Comparison of ENCODE assay signal across 22 cellular contexts in genomic region chrX:15719324-15719968, GRCh38. TPM values are rescaled to one million over a fixed set of nuclear protein-coding genes. Genes with fewer than 3 reads are reported as not detected.
DNase-seq lines count a peak whose midpoint lies in the region; ATAC-seq, FAIRE-seq and TF ChIP-seq lines count a peak whose summit lies in the region.
"Had no signal": no experiment of that assay in that cellular context is flagged by ENCODE, and none has a peak within 500 bp of the region (broad histone marks: within the 10 kb centered on the region; RNA-seq: fewer than 3 reads in every experiment).

No MANE protein-coding gene starts in this region.

- H3K79me2 ChIP-seq in GM12878 (ENCODE audit: control insufficient read depth, insufficient read depth, low read length), result no peaks in the 10 kb centered on the region

- H4K20me1 ChIP-seq in IMR-90 (ENCODE audit: insufficient read depth, low read length), result no peaks in the 10 kb centered on the region
- H4K20me1 ChIP-seq in GM12878 (ENCODE audit: control insufficient read depth, insufficient read depth), result no peaks in the 10 kb centered on the region

- DNase-seq in activated CD4-positive, alpha-beta T cell treated with anti-CD3 and anti-CD28 coated beads for 36 hours, result no peak
- no peak for DNase-seq in activated CD4-positive, alpha-beta T cell treated with anti-CD3 and anti-CD28 coated beads, Interleukin-2, amount 10 ng/mL, durations not matched to agents 7 days and 5 days
- no peak for DNase-seq in IMR-90
- DNase-seq in GM12878 (ENCODE audit: low read depth, low spot score), result no peak
- DNase-seq in kidney tubule cell (ENCODE audit: low spot score), result peak; percentile 10
- DNase-seq in foreskin melanocyte, result no peak
- no peak for DNase-seq in HuH-7.5 (ENCODE audit: low spot score)
- DNase-seq: 8988T, H7, HFFc6, NCI-H1092 treated with DMSO at 0.1 percent for 48 hours, NCI-H1436 treated with DMSO at 0.1 percent for 48 hours, NCI-H1930, NCI-H345, NCI-H524 treated with DMSO at 0.1 percent for 48 hours, SHP77 treated with DMSO at 0.1 percent for 48 hours, SW 1271 had no signal

- H3K4me1 Mint-ChIP-seq in activated CD4-positive, alpha-beta T cell treated with anti-CD3 and anti-CD28 coated beads for 36 hours, result peaks cover 11% of the 10 kb centered on the region
- peaks cover 1% of the 10 kb centered on the region for H3K4me1 Mint-ChIP-seq in activated CD4-positive, alpha-beta T cell treated with anti-CD3 and anti-CD28 coated beads, Interleukin-2, amount 10 ng/mL, durations not matched to agents 7 days and 5 days
- H3K4me1 Mint-ChIP-seq: CD14-positive monocyte had no signal

- H3K4me2 ChIP-seq in IMR-90 (ENCODE audit: low read depth, low read length) (no peak overlapping the region), GM12878 (ENCODE audit: control insufficient read depth, insufficient read depth) (no peak overlapping the region)
- H3K4me2 ChIP-seq: KMS-11 had no signal

- peak; percentile 36 for ATAC-seq in activated CD4-positive, alpha-beta T cell treated with anti-CD3 and anti-CD28 coated beads for 36 hours
- no peak; the same call in 1 of the 2 replicates for ATAC-seq in IMR-90 (ENCODE audit: low read depth)
- ATAC-seq in GM12878, result no peak
- no peak for ATAC-seq in HG02571 (IDR thresholded peaks at IDR 0.05; ENCODE audit: unreplicated experiment)

- H3K36me3 Mint-ChIP-seq in activated CD4-positive, alpha-beta T cell treated with anti-CD3 and anti-CD28 coated beads for 36 hours (ENCODE audit: low read depth), result peaks cover 5% of the 10 kb centered on the region
- H3K36me3 Mint-ChIP-seq in activated CD4-positive, alpha-beta T cell treated with anti-CD3 and anti-CD28 coated beads, Interleukin-2, amount 10 ng/mL, durations not matched to agents 7 days and 5 days (ENCODE audit: low read depth), result no peaks in the 10 kb centered on the region

- WGBS in IMR-90 (ENCODE audit: extremely low coverage in 2 of 2, insufficient read length in 1 of 2), 2 experiments, result no CpG with 5 or more reads among the region's 4 CpGs
- WGBS in GM12878 (ENCODE audit: insufficient coverage, insufficient replicate concordance, low lambda C conversion rate, missing lambda C conversion rate), result 91% methylated on average over 4 of the region's 4 CpGs

- H3K9ac ChIP-seq in IMR-90 (ENCODE audit: low read depth, low read length) (no peak overlapping the region), GM12878 (ENCODE audit: control insufficient read depth, insufficient read depth, low read length) (no peak overlapping the region)
- H3K9ac ChIP-seq: KMS-11 had no signal

- H3K23ac ChIP-seq in IMR-90 (ENCODE audit: low read depth, low read length), result no peak overlapping the region

- H3K4me3 ChIP-seq in IMR-90 (ENCODE audit: insufficient read depth, low read depth, low read length) (no peak overlapping the region), GM12878 (no peak overlapping the region)
- H3K4me3 ChIP-seq: SK-N-MC had no signal

- CTCF ChIA-PET in activated CD4-positive, alpha-beta T cell treated with anti-CD3 and anti-CD28 coated beads for 36 hours (lab: Charles Lee), result interaction anchor here (0.7 to 0.9 kb wide), 3 partner anchors 13 to 104 kb away, joined by 3 to 4 read pairs (median 3); no protein-coding TSS in a partner anchor
- CTCF ChIA-PET in activated CD4-positive, alpha-beta T cell treated with anti-CD3 and anti-CD28 coated beads, Interleukin-2, amount 10 ng/mL, durations not matched to agents 7 days and 5 days (lab: Charles Lee), result interaction anchor here (1.0 kb wide), 2 partner anchors 13 to 26 kb away, joined by 3 to 4 read pairs; no protein-coding TSS in a partner anchor
- CTCF ChIA-PET in IMR-90 (lab: Yijun Ruan, JAX) (no interaction called here), GM12878 (lab: Yijun Ruan, JAX) (interaction anchor here (1.2 kb wide), 1 partner anchor 8 kb away, joined by 5 read pairs; no protein-coding TSS in a partner anchor)

- no peak overlapping the region for H3K18ac ChIP-seq in IMR-90 (ENCODE audit: low read depth, low read length)

- no peak overlapping the region for H3K14ac ChIP-seq in IMR-90 (replicated peaks; ENCODE audit: low read depth, low read length)

- no peak overlapping the region for H3K4me3 Mint-ChIP-seq in activated CD4-positive, alpha-beta T cell treated with anti-CD3 and anti-CD28 coated beads for 36 hours
- H3K4me3 Mint-ChIP-seq in activated CD4-positive, alpha-beta T cell treated with anti-CD3 and anti-CD28 coated beads, Interleukin-2, amount 10 ng/mL, durations not matched to agents 7 days and 5 days, result no peak overlapping the region
- H3K4me3 Mint-ChIP-seq: CD14-positive monocyte, HFFc6 had no signal

- H3K36me3 ChIP-seq in IMR-90 (ENCODE audit: control insufficient read depth, insufficient read depth, low read length) (0 out of 2 replicates have a peak, but pooled peaks cover 4% of the 10 kb centered on the region), GM12878 (ENCODE audit: control insufficient read depth in 2 of 2, insufficient read depth in 2 of 2, low read length in 1 of 2) (no peaks in the 10 kb centered on the region)

- H2BK20ac ChIP-seq in IMR-90 (ENCODE audit: low read depth, low read length), result no peak overlapping the region

- no peak overlapping the region for H2AK5ac ChIP-seq in IMR-90 (ENCODE audit: low read depth, low read length)

- no peak overlapping the region for H2BK5ac ChIP-seq in IMR-90 (ENCODE audit: low read depth, low read length, poor library complexity, severe bottlenecking)

- H2AK9ac ChIP-seq in IMR-90 (replicated peaks; ENCODE audit: low read depth, low read length, poor library complexity), result no peak overlapping the region

- no peak overlapping the region for H4K8ac ChIP-seq in IMR-90 (ENCODE audit: low read depth in 2 of 2, low read length in 2 of 2)

- no peak overlapping the region for H3K4ac ChIP-seq in IMR-90 (ENCODE audit: low read depth, low read length)

- dilution Hi-C loops in IMR-90 (cut with HindIII; ENCODE audit: low sequenced_read_pairs, unreplicated experiment), result no loop called here

- intact Hi-C loops in activated CD4-positive, alpha-beta T cell treated with anti-CD3 and anti-CD28 coated beads for 36 hours (cut with DNase I, micrococcal nuclease), result no loop called here
- intact Hi-C loops in IMR-90 (cut with micrococcal nuclease) (loop anchor here (5.0 kb wide), 1 partner anchor 1758 kb away; no protein-coding TSS in a partner anchor), GM12878 (cut with micrococcal nuclease; ENCODE audit: unreplicated experiment) (no loop called here)

- H2BK120ac ChIP-seq in IMR-90 (ENCODE audit: low read depth, low read length), result no peak overlapping the region

- POLR2A ChIA-PET in activated CD4-positive, alpha-beta T cell treated with anti-CD3 and anti-CD28 coated beads for 36 hours (lab: Charles Lee), result interaction anchor here (0.6 kb wide), 2 partner anchors 44 to 135 kb away, joined by 3 to 5 read pairs; partner anchors contain the start of gene AP1S2
- POLR2A ChIA-PET in activated CD4-positive, alpha-beta T cell treated with anti-CD3 and anti-CD28 coated beads, Interleukin-2, amount 10 ng/mL, durations not matched to agents 7 days and 5 days (lab: Charles Lee), result interaction anchor here (0.6 to 0.9 kb wide), 2 partner anchors 135 to 998 kb away, joined by 3 read pairs; partner anchors contain the start of gene AP1S2
- POLR2A ChIA-PET in IMR-90 (lab: Charles Lee; ENCODE audit: unreplicated experiment) (no interaction called here), GM12878 (lab: Charles Lee) (interaction anchor here (1.2 kb wide), 1 partner anchor 44 kb away, joined by 3 read pairs; no protein-coding TSS in a partner anchor)

- no peak for TF ChIP-seq EP300 in GM12878 (IDR thresholded peaks at IDR 0.05; ENCODE audit: borderline replicate concordance in 1 of 2, control insufficient read depth in 1 of 2, low read depth in 2 of 2, low read length in 2 of 2)

- H3K79me1 ChIP-seq in IMR-90 (ENCODE audit: low read depth in 1 of 2, low read length in 2 of 2), result no peaks in the 10 kb centered on the region; a peak in 1 of 4 replicates

- H3K9me1 ChIP-seq in IMR-90 (ENCODE audit: insufficient read depth, low read length), result no peaks in the 10 kb centered on the region; the same call in 1 of the 2 replicates

- FAIRE-seq in GM12878 (lab: Jason Lieb, UNC), result peak; percentile 68

- no peak overlapping the region for H4K91ac ChIP-seq in IMR-90 (ENCODE audit: insufficient read depth, low read depth, low read length)

- H3K9me3 Mint-ChIP-seq in activated CD4-positive, alpha-beta T cell treated with anti-CD3 and anti-CD28 coated beads for 36 hours (ENCODE audit: low read depth), result no peaks in the 10 kb centered on the region
- no peaks in the 10 kb centered on the region for H3K9me3 Mint-ChIP-seq in activated CD4-positive, alpha-beta T cell treated with anti-CD3 and anti-CD28 coated beads, Interleukin-2, amount 10 ng/mL, durations not matched to agents 7 days and 5 days
- H3K9me3 Mint-ChIP-seq: CD14-positive monocyte, HFFc6 had no signal

- SMC1A ChIA-PET in GM12878 (lab: Charles Lee; ENCODE audit: uncharacterized antibody, unreplicated experiment), result interaction anchor here (0.7 kb wide), 2 partner anchors 21 to 100 kb away, joined by 3 read pairs; no protein-coding TSS in a partner anchor

- in situ Hi-C loops in IMR-90 (cut with MboI; ENCODE audit: low sequenced_read_pairs) (no loop called here), GM12878 (cut with MboI) (no loop called here)

- H2AFZ ChIP-seq in IMR-90 (replicated peaks; ENCODE audit: low read length, poor library complexity), result no peak overlapping the region
- H2AFZ ChIP-seq in GM12878 (ENCODE audit: control insufficient read depth, low read depth, low read length), result no peak overlapping the region

- no peak overlapping the region for H3K56ac ChIP-seq in IMR-90 (ENCODE audit: extremely low read depth, insufficient read depth, low read length)

- RAD21 ChIA-PET in GM12878 (lab: Charles Lee; ENCODE audit: unreplicated experiment), result no interaction called here

- H4K5ac ChIP-seq in IMR-90 (ENCODE audit: low read depth, low read length), result no peak overlapping the region

- no TSS peak for BruUV-seq in IMR-90 (replicated peaks; lab: Mats Ljungman, UMichigan)
- BruUV-seq in GM12878 (replicated peaks; lab: Mats Ljungman, UMichigan), result no TSS peak

- no peak overlapping the region for H3K27ac ChIP-seq in IMR-90 (ENCODE audit: insufficient read depth, low read length)
- H3K27ac ChIP-seq in GM12878 (ENCODE audit: control insufficient read depth, insufficient read depth), result no peak overlapping the region
- H3K27ac ChIP-seq: KMS-11, RWPE1, SK-N-MC had no signal

- H3K9me3 ChIP-seq in IMR-90 (ENCODE audit: control insufficient read depth, insufficient read depth, low read length), result no peaks in the 10 kb centered on the region
- no peaks in the 10 kb centered on the region for H3K9me3 ChIP-seq in GM12878 (replicated peaks; ENCODE audit: control insufficient read depth, insufficient read depth, low read length)

- H3K27me3 ChIP-seq in IMR-90 (ENCODE audit: control insufficient read depth, insufficient read depth, low read length) (no peaks in the 10 kb centered on the region), GM12878 (replicated peaks in 1 of 2; ENCODE audit: control insufficient read depth in 2 of 2, insufficient read depth in 2 of 2, low read length in 1 of 2) (no peaks in the 10 kb centered on the region)

- H3K4me1 ChIP-seq in IMR-90 (ENCODE audit: control insufficient read depth, insufficient read depth, low read length), result no peaks in the 10 kb centered on the region
- H3K4me1 ChIP-seq in GM12878 (ENCODE audit: control insufficient read depth, insufficient read depth, low read length), result no peaks in the 10 kb centered on the region

- TF ChIP-seq RAD21 in IMR-90 (IDR thresholded peaks at IDR 0.05; ENCODE audit: low read length), result no peak
- TF ChIP-seq RAD21 in GM12878 (IDR thresholded peaks at IDR 0.05; ENCODE audit: insufficient read depth, low read depth, low read length), result no peak

- TF ChIP-seq CTCF in IMR-90 (conservative IDR thresholded peaks at IDR 0.05; ENCODE audit: low read depth, low read length), result no peak
- TF ChIP-seq CTCF in GM12878 (IDR thresholded peaks at IDR 0.05 in 2 of 3, conservative IDR thresholded peaks at IDR 0.05 in 1 of 3; ENCODE audit: control insufficient read depth in 2 of 3, extremely low read depth in 1 of 3, insufficient read depth in 1 of 3, low read depth in 3 of 3, low read length in 3 of 3), result no peak

- H3K27me3 Mint-ChIP-seq in activated CD4-positive, alpha-beta T cell treated with anti-CD3 and anti-CD28 coated beads for 36 hours, result no peaks in the 10 kb centered on the region
- H3K27me3 Mint-ChIP-seq in activated CD4-positive, alpha-beta T cell treated with anti-CD3 and anti-CD28 coated beads, Interleukin-2, amount 10 ng/mL, durations not matched to agents 7 days and 5 days, result no peaks in the 10 kb centered on the region

- H2BK15ac ChIP-seq in IMR-90 (ENCODE audit: low read depth, low read length), result no peak overlapping the region

- TF ChIP-seq POLR2A in IMR-90 (IDR thresholded peaks at IDR 0.05; ENCODE audit: low read depth, low read length) (no peak), GM12878 (IDR thresholded peaks at IDR 0.05; ENCODE audit: low read depth, low read length) (no peak)

- no peak overlapping the region for H3K27ac Mint-ChIP-seq in activated CD4-positive, alpha-beta T cell treated with anti-CD3 and anti-CD28 coated beads for 36 hours
- no peak overlapping the region for H3K27ac Mint-ChIP-seq in activated CD4-positive, alpha-beta T cell treated with anti-CD3 and anti-CD28 coated beads, Interleukin-2, amount 10 ng/mL, durations not matched to agents 7 days and 5 days
- H3K27ac Mint-ChIP-seq: HFFc6 had no signal

RNA-seq across cellular contexts. Expression of gene CA5B, which starts 18.6 kb away (rescaled TPM):
- total RNA-seq in activated CD4-positive, alpha-beta T cell treated with anti-CD3 and anti-CD28 coated beads for 36 hours, result 10 to 100 TPM; 13.3 to 17.7 TPM
- total RNA-seq in activated CD4-positive, alpha-beta T cell treated with anti-CD3 and anti-CD28 coated beads, Interleukin-2, amount 10 ng/mL, durations not matched to agents 7 days and 5 days, result 10 to 100 TPM; 23.0 to 24.4 TPM
- total RNA-seq in IMR-90 (2012; rRNA removed), result 4.7 and 5.4 TPM in 2 replicates
- 2.7 and 3.5 TPM in 2 replicates for polyA plus RNA-seq in IMR-90 (2012; rRNA removed)
- 0.97 and 1.3 TPM in 2 replicates for polyA plus RNA-seq in IMR-90 (2012; cell fraction: cytosol; rRNA removed)
- polyA plus RNA-seq in IMR-90 (2012; cell fraction: nucleus; rRNA removed; ENCODE audit: low replicate concordance), result 1.2 and 5.4 TPM in 2 replicates
- total RNA-seq in GM12878 (2013; cell fraction: nucleolus; rRNA removed), result 17.6 and 21.4 TPM in 2 replicates
- total RNA-seq in GM12878 (2014; rRNA removed), result 2.7 and 2.9 TPM in 2 replicates
- 3.5 and 5.9 TPM in 2 replicates for total RNA-seq in GM12878 (2014; rRNA removed; fragmentation: Illumina TruSeq; extraction: Trizol)
- 4.2 and 6.0 TPM in 2 replicates for total RNA-seq in GM12878 (2021)
- polyA plus RNA-seq in GM12878 (2011; ENCODE audit: low read depth), result 2.5 TPM
- polyA plus RNA-seq in GM12878 (2011; rRNA removed), result 5.4 and 6.0 TPM in 2 replicates
- 2.9 and 3.3 TPM in 2 replicates for polyA plus RNA-seq in GM12878 (2011; cell fraction: cytosol; rRNA removed)
- 5.5 and 6.8 TPM in 2 replicates for polyA plus RNA-seq in GM12878 (2011; cell fraction: nucleus; rRNA removed)
- 2.2 and 3.8 TPM in 2 replicates for polyA plus RNA-seq in GM12878 (2012)
- 3.9 and 5.2 TPM in 2 replicates for polyA plus RNA-seq in GM12878 (2014; fragmentation: Illumina TruSeq; extraction: Trizol)
- polyA plus RNA-seq in GM12878 (2014; fragmentation: Nextera tagmentation; extraction: Ambion mirVana), result 1 to 10 TPM; 1.2 to 2.5 TPM
- 2.6 and 4.2 TPM in 2 replicates for polyA plus RNA-seq in GM12878 (2014; rRNA removed)
- 1 to 10 TPM; 2.3 to 2.8 TPM for polyA plus RNA-seq in GM12878 (2016; fragmentation: Nextera tagmentation; extraction: Ambion mirVana)
- polyA minus RNA-seq in GM12878 (2011; rRNA and poly(A)+ RNA removed), result 9.2 and 10.4 TPM in 2 replicates
- 1.2 and 1.7 TPM in 2 replicates for polyA minus RNA-seq in GM12878 (2011; cell fraction: cytosol; rRNA and poly(A)+ RNA removed)
- 3.4 and 8.4 TPM in 2 replicates for polyA minus RNA-seq in GM12878 (2011; cell fraction: nucleus; rRNA and poly(A)+ RNA removed)

RNA-seq across cellular contexts. Expression of gene CLTRN, which starts 54.8 kb away (rescaled TPM):
- total RNA-seq in activated CD4-positive, alpha-beta T cell treated with anti-CD3 and anti-CD28 coated beads for 36 hours, result under 1 TPM; 0.61 to 0.62 TPM
- total RNA-seq in activated CD4-positive, alpha-beta T cell treated with anti-CD3 and anti-CD28 coated beads, Interleukin-2, amount 10 ng/mL, durations not matched to agents 7 days and 5 days, result under 1 TPM; 0.17 to 0.21 TPM
- total RNA-seq in IMR-90 (2012; rRNA removed), result under 0.01 TPM in 2 replicates
- 0.16 and 0.17 TPM in 2 replicates for polyA plus RNA-seq in IMR-90 (2012; rRNA removed)
- 0.04 TPM in 1 of 2 replicates, not detected in the other for polyA plus RNA-seq in IMR-90 (2012; cell fraction: cytosol; rRNA removed)
- 0.03 and 0.68 TPM in 2 replicates for polyA plus RNA-seq in IMR-90 (2012; cell fraction: nucleus; rRNA removed; ENCODE audit: low replicate concordance)
- 0.51 TPM in 1 of 2 replicates, not detected in the other for total RNA-seq in GM12878 (2013; cell fraction: nucleolus; rRNA removed)
- total RNA-seq in GM12878 (2014; rRNA removed), result 0.11 and 0.23 TPM in 2 replicates
- total RNA-seq in GM12878 (2014; rRNA removed; fragmentation: Illumina TruSeq; extraction: Trizol), result 0.13 and 0.14 TPM in 2 replicates
- 0.38 TPM in 1 of 2 replicates, not detected in the other for total RNA-seq in GM12878 (2021)
- polyA plus RNA-seq in GM12878 (2011; ENCODE audit: low read depth), result 0.33 TPM
- polyA plus RNA-seq in GM12878 (2011; rRNA removed), result 0.75 and 1.3 TPM in 2 replicates
- polyA plus RNA-seq in GM12878 (2011; cell fraction: cytosol; rRNA removed), result 0.27 and 0.39 TPM in 2 replicates
- polyA plus RNA-seq in GM12878 (2011; cell fraction: nucleus; rRNA removed), result 0.23 and 0.30 TPM in 2 replicates
- 0.12 and 0.31 TPM in 2 replicates for polyA plus RNA-seq in GM12878 (2012)
- polyA plus RNA-seq in GM12878 (2014; fragmentation: Illumina TruSeq; extraction: Trizol), result 0.28 and 0.41 TPM in 2 replicates
- under 1 TPM; 0.27 to 0.45 TPM for polyA plus RNA-seq in GM12878 (2014; fragmentation: Nextera tagmentation; extraction: Ambion mirVana)
- 0.22 TPM in 1 of 2 replicates, not detected in the other for polyA plus RNA-seq in GM12878 (2014; rRNA removed)
- under 1 TPM in 1 of 2 experiments, not detected in 1; 0.21 TPM for polyA plus RNA-seq in GM12878 (2016; fragmentation: Nextera tagmentation; extraction: Ambion mirVana)
- 0.29 and 0.57 TPM in 2 replicates for polyA minus RNA-seq in GM12878 (2011; rRNA and poly(A)+ RNA removed)
- polyA minus RNA-seq in GM12878 (2011; cell fraction: cytosol; rRNA and poly(A)+ RNA removed), result not detected in 2 replicates
- polyA minus RNA-seq in GM12878 (2011; cell fraction: nucleus; rRNA and poly(A)+ RNA removed), result 0.29 TPM in 1 of 2 replicates, not detected in the other
- polyA plus RNA-seq: CD14-positive monocyte had no signal
